ENCODE assay signal across 7 cellular contexts in the genomic region with DNA sequence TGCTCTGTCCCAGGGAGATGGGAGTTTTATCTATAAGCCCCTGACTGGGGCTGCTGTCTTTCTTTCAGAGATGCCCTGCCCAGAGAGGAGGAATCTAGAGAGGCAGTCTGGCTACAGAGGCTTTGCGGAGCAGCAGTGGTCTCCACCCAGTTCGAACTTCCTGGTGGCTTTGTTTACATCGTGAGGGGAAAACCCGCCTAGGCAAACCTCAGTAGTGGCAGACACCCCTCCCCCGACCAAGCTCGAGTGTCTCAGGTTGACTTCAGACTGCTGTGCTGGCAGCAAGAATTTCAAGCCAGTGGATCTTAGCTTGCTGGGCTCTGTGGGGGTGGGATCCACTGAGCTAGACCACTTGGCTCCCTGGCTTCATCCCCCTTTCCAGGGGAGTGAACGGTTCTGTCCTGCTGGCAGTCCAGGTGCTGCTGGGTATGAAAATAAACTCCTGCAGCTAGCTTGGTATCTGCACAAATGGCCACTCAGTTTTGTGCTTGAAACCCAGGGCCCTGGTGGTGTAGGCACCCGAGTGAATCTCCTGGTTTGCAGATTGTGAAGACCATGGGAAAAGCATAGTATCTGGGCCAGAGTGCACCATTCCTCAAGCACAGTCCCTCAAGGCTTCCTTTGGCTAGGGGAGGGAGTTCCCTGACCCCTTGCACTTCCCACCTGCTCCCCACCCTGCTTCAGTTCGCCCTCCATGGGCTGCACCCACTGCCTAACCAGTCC.
A peak's percentile ranks its signal among the peaks of the same experiment; 100 is the strongest.
DNase-seq lines count a peak whose midpoint lies in the region; ATAC-seq lines count a peak whose summit lies in the region.

No MANE protein-coding gene starts in this region.

- ATAC-seq in GM19324 (IDR thresholded peaks at IDR 0.05; ENCODE audit: low FRiP score, unreplicated experiment) (peak; percentile 86), HG02852 (IDR thresholded peaks at IDR 0.05; ENCODE audit: unreplicated experiment) (peak; percentile 66)

- DNase-seq in NCI-H510A treated with DMSO at 0.1 percent for 48 hours (lab: John Stamatoyannopoulos, UW) (peak; percentile 10), iPS DF 19.7 (ENCODE audit: low read depth, low spot score) (peak; percentile 3)
- DNase-seq in activated CD4-positive, alpha-beta T cell treated with anti-CD3 and anti-CD28 coated beads for 48 hours: peak; percentile 42
- DNase-seq in activated T-helper 9 cell treated with anti-CD3 and anti-CD28 coated beads, Interleukin-2, amount 50 U/mL, for 16 hours (ENCODE audit: low read depth): peak; percentile 2
- peak; percentile 3 to 18 for DNase-seq in stimulated activated CD4-positive, alpha-beta T cell treated with anti-CD3 and anti-CD28 coated beads, Interleukin-4, amount 100 ng/mL, for 4 hours

Comparison
In these comparisons a context has a peak if more than half of its experiments do, and no peak if none do; other contexts are left out.
1. Peak in every context shown above with its lines: DNase-seq and ATAC-seq.